ENCODE assay signal across 26 cellular contexts in genomic region chr10:69838418-69838817, GRCh38. TPM values are rescaled to one million over a fixed set of nuclear protein-coding genes. Genes with fewer than 3 reads are reported as not detected.
"Had no signal": no experiment of that assay in that cellular context is flagged by ENCODE, and none has a peak within 500 bp of the region (broad histone marks: within the 10 kb centered on the region; RNA-seq: fewer than 3 reads in every experiment).

No MANE protein-coding gene starts in this region.

- FAIRE-seq: colon had no signal

- H3K4me2 ChIP-seq: hepatocyte had no signal

- ATAC-seq: gastrocnemius medialis; naive thymus-derived CD8-positive, alpha-beta T cell; sciatic nerve; stimulated activated effector memory CD8-positive, alpha-beta T cell treated with anti-CD3 and anti-CD28 coated beads, Interleukin-12 subunit alpha, Interleukin-12 subunit beta, amount 100 ng/mL, for 72 hours had no signal

- H2AFZ ChIP-seq: hepatocyte had no signal

- H3K27ac ChIP-seq: gastrocnemius medialis, hepatocyte, skin epidermis, thoracic aorta, vagina had no signal

- DNase-seq: activated CD4-positive, alpha-beta memory T cell treated with anti-CD3 and anti-CD28 coated beads for 36 hours; activated CD4-positive, alpha-beta T cell treated with anti-CD3 and anti-CD28 coated beads, Interleukin-2, amount 10 ng/mL, durations not matched to agents 24 days and 14 days; activated CD4-positive, CD25-positive, alpha-beta regulatory T cell treated with anti-CD3 and anti-CD28 coated beads, Interleukin-2, amount 50 U/mL, for 72 hours; activated CD8-positive, alpha-beta memory T cell treated with anti-CD3 and anti-CD28 coated beads, Interleukin-2, amount 50 U/mL, for 4 hours; activated gamma-delta T cell; activated naive CD4-positive, alpha-beta T cell treated with anti-CD3 and anti-CD28 coated beads, Interleukin-2, amount 50 U/mL, for 16 hours; activated T-cell treated with anti-CD3 and anti-CD28 coated beads, Interleukin-2, amount 50 U/mL, for 24 hours; amniotic stem cell; effector CD4-positive, alpha-beta T cell; erythroblast; gastrocnemius medialis; islet precursor cell; mammary epithelial cell; naive thymus-derived CD8-positive, alpha-beta T cell; stimulated activated CD4-positive, alpha-beta T cell treated with anti-CD3 and anti-CD28 coated beads, Interleukin-12 subunit alpha, Interleukin-12 subunit beta, amount 100 ng/mL, for 4 hours; stimulated activated CD4-positive, alpha-beta T cell treated with anti-CD3 and anti-CD28 coated beads, Interleukin-4, amount 100 ng/mL, for 24 hours; T-helper 2 cell had no signal

- H3K4me3 ChIP-seq: gastrocnemius medialis, hepatocyte, skin epidermis, thoracic aorta, vagina had no signal

- H3K9me3 ChIP-seq: gastrocnemius medialis, thoracic aorta, vagina had no signal

- H3K4me1 ChIP-seq: vagina had no signal

- H3K36me3 ChIP-seq: brain microvascular endothelial cell, gastrocnemius medialis, thoracic aorta, vagina had no signal

- H3K27me3 ChIP-seq: brain microvascular endothelial cell, gastrocnemius medialis, hepatocyte, vagina had no signal

- H3K79me2 ChIP-seq: hepatocyte had no signal

RNA-seq across cellular contexts. Expression of gene COL13A1, which starts 36.7 kb away (rescaled TPM):
- total RNA-seq: activated CD4-positive, alpha-beta memory T cell treated with anti-CD3 and anti-CD28 coated beads for 36 hours; activated CD4-positive, alpha-beta T cell treated with anti-CD3 and anti-CD28 coated beads, Interleukin-2, amount 10 ng/mL, durations not matched to agents 24 days and 14 days; activated CD8-positive, alpha-beta memory T cell treated with anti-CD3 and anti-CD28 coated beads for 36 hours; naive thymus-derived CD8-positive, alpha-beta T cell; vagina had no signal
- polyA plus RNA-seq: naive thymus-derived CD8-positive, alpha-beta T cell had no signal
